ENCODE assay signal across 24 cellular contexts in the genomic region with DNA sequence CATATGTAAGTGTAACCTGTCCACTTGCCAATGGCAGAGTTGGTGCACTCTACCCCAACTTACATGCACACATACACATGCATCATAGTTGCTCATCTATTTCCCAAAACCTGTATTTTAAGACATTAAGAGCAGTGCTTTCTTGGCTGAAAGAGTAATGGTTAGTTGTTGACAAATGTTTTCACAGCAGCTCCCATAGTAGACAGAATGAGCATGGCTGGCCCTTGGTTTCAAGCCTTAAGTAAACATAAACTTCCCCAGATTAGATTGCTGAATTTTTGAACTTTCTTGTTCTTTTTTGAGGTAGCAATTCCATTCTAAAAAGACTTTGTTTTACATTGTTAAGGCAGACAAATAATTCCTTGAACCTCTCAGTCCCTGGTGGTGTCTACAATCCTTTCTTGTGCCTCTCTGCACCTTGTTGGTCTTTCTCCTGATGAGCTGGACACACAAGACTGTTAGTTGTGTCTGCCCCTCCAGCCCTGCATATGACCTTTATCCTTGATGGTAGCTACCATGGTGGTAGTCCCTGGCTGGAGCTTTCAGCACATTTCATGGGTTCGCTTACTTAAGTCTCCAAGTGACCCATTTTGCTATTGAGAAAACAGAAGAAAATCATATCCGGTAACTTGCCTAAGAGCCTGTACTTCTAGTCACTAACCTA.
DNase-seq lines count a peak whose midpoint lies in the region; ATAC-seq, FAIRE-seq and TF ChIP-seq lines count a peak whose summit lies in the region.
"Had no signal": no experiment of that assay in that cellular context is flagged by ENCODE, and none has a peak within 500 bp of the region (broad histone marks: within the 10 kb centered on the region; RNA-seq: fewer than 3 reads in every experiment).

No MANE protein-coding gene starts in this region.

- H3K79me2 ChIP-seq in HepG2 (ENCODE audit: insufficient read depth, low read length) = no peaks in the 10 kb centered on the region
- no peaks in the 10 kb centered on the region for H3K79me2 ChIP-seq in parathyroid adenoma

- H3K4me3 ChIP-seq in A549 = no peak overlapping the region
- H3K4me3 ChIP-seq in esophagus muscularis mucosa = no peak overlapping the region
- no peak overlapping the region; a peak in 1 of 6 replicates for H3K4me3 ChIP-seq in HepG2 (replicated peaks in 1 of 3; ENCODE audit: insufficient read depth in 1 of 3, low read depth in 2 of 3, low read length in 3 of 3)
- H3K4me3 ChIP-seq in parathyroid adenoma (ENCODE audit: low read depth, low read length) = no peak overlapping the region
- H3K4me3 ChIP-seq: BLaER1 treated with 17β-estradiol and CSF1 and Interleukin-3, amounts not matched to agents 10 nM and 100 nM; GM23248 had no signal

- no peaks in the 10 kb centered on the region for H3K36me3 Mint-ChIP-seq in CD14-positive monocyte
- H3K36me3 Mint-ChIP-seq: CD4-positive, alpha-beta memory T cell had no signal

- no peaks in the 10 kb centered on the region for H3K4me1 Mint-ChIP-seq in CD14-positive monocyte
- H3K4me1 Mint-ChIP-seq: CD4-positive, alpha-beta memory T cell; H9 had no signal

- TF ChIP-seq RAD21 in A549 (conservative IDR thresholded peaks at IDR 0.05 in 1 of 2, IDR thresholded peaks at IDR 0.05 in 1 of 2) (no peak), HepG2 (CRISPR knock-in tag; IDR thresholded peaks at IDR 0.05) (no peak)

- peaks cover 0 to 4% (median 0%) of the 10 kb centered on the region in 7 donors for H3K9me3 Mint-ChIP-seq in CD14-positive monocyte
- H3K9me3 Mint-ChIP-seq: CD4-positive, alpha-beta memory T cell had no signal

- H3K4me2 ChIP-seq in A549 (no peak overlapping the region), HepG2 (ENCODE audit: low read depth, low read length) (peak overlapping the region; percentile 16; the same call in 1 of the 2 replicates), parathyroid adenoma (ENCODE audit: low read length) (no peak overlapping the region)
- H3K4me2 ChIP-seq: BLaER1 treated with 17β-estradiol and CSF1 and Interleukin-3, amounts not matched to agents 10 nM and 100 nM had no signal

- POLR2A ChIA-PET in A549 (lab: Yijun Ruan, JAX) = no interaction called here
- POLR2A ChIA-PET in HepG2 (lab: Yijun Ruan, JAX) = interaction anchor here (0.6 to 1.6 kb wide), 5 partner anchors 11 to 470 kb away, joined by 3 to 14 read pairs (median 5); no protein-coding TSS in a partner anchor

- no peak overlapping the region for H3K27ac Mint-ChIP-seq in CD14-positive monocyte
- H3K27ac Mint-ChIP-seq: CD4-positive, alpha-beta memory T cell; H9 had no signal

- H3K4me1 ChIP-seq in A549 = peaks cover 22% of the 10 kb centered on the region
- H3K4me1 ChIP-seq in esophagus muscularis mucosa = peaks cover 0 to 17% (median 12%) of the 10 kb centered on the region in 4 donors
- peaks cover 56% of the 10 kb centered on the region for H3K4me1 ChIP-seq in HepG2 (ENCODE audit: insufficient read depth, low read length)
- H3K4me1 ChIP-seq in parathyroid adenoma = peaks cover 44% of the 10 kb centered on the region
- H3K4me1 ChIP-seq: BLaER1 treated with 17β-estradiol and CSF1 and Interleukin-3, amounts not matched to agents 10 nM and 100 nM had no signal

- CTCF ChIA-PET in A549 (lab: Yijun Ruan, JAX) (no interaction called here), HepG2 (lab: Yijun Ruan, JAX; ENCODE audit: low intra/inter-chr PET ratio, low total read pairs) (interaction anchor here (1.2 kb wide), 1 partner anchor 11 kb away, joined by 3 read pairs; no protein-coding TSS in a partner anchor)

- 0 out of 2 replicates have a peak overlapping the region, but pooled peaks have one; percentile 2 for H3K9ac ChIP-seq in HepG2 (ENCODE audit: insufficient read depth, low read depth, low read length)
- H3K9ac ChIP-seq in parathyroid adenoma = no peak overlapping the region
- H3K9ac ChIP-seq: BLaER1 treated with 17β-estradiol and CSF1 and Interleukin-3, amounts not matched to agents 10 nM and 100 nM; GM23248 had no signal

- DNase-seq in A549 (ENCODE audit: low read depth in 1 of 2, low spot score in 1 of 2) (no peak), esophagus muscularis mucosa (ENCODE audit: extremely low spot score) (peak; percentile 60), HepG2 (ENCODE audit: low spot score) (no peak), CD14-positive monocyte (ENCODE audit: low spot score) (no peak), NCI-H69 (lab: John Stamatoyannopoulos, UW) (no peak)
- DNase-seq: ACHN; AML-193; BE2C; Calu3; CD4-positive, alpha-beta memory T cell; COR-L47; DMS53; DMS79 treated with DMSO at 0.1 percent for 48 hours; GF-D8; GM23248; H9 had no signal

- no peaks in the 10 kb centered on the region for H3K9me3 ChIP-seq in A549
- no peaks in the 10 kb centered on the region for H3K9me3 ChIP-seq in esophagus muscularis mucosa
- H3K9me3 ChIP-seq in HepG2 (ENCODE audit: low read length) = no peaks in the 10 kb centered on the region
- no peaks in the 10 kb centered on the region for H3K9me3 ChIP-seq in parathyroid adenoma (ENCODE audit: control insufficient read depth, low read length)
- H3K9me3 ChIP-seq: BE2C had no signal

- WGBS in A549 (ENCODE audit: missing lambda C conversion rate) = 87% methylated on average over 2 of the region's 2 CpGs
- WGBS in esophagus muscularis mucosa = 97% methylated on average over 2 of the region's 2 CpGs
- WGBS in HepG2 (ENCODE audit: low lambda C conversion rate) = 94% methylated on average over 2 of the region's 2 CpGs

- TF ChIP-seq EP300 in A549 (IDR thresholded peaks at IDR 0.05) (no peak), esophagus muscularis mucosa (IDR thresholded peaks at IDR 0.05) (no peak), HepG2 (IDR thresholded peaks at IDR 0.05; ENCODE audit: low read depth in 2 of 2, low read length in 2 of 2) (no peak; a peak in 1 of 4 replicates), HepG2 (CRISPR knock-in tag; IDR thresholded peaks at IDR 0.05; ENCODE audit: borderline replicate concordance) (no peak)

- H3K27me3 ChIP-seq in esophagus muscularis mucosa = no peaks in the 10 kb centered on the region
- H3K27me3 ChIP-seq in HepG2 (ENCODE audit: control insufficient read depth in 1 of 2, insufficient read depth in 2 of 2, low read length in 2 of 2) = no peaks in the 10 kb centered on the region
- H3K27me3 ChIP-seq in parathyroid adenoma (ENCODE audit: control insufficient read depth, insufficient read depth, low read length) = no peaks in the 10 kb centered on the region
- H3K27me3 ChIP-seq: BE2C; BLaER1 treated with 17β-estradiol and CSF1 and Interleukin-3, amounts not matched to agents 10 nM and 100 nM had no signal

- TF ChIP-seq CTCF in A549 (IDR thresholded peaks at IDR 0.05) = no peak
- no peak for TF ChIP-seq CTCF in esophagus muscularis mucosa (IDR thresholded peaks at IDR 0.05)
- no peak for TF ChIP-seq CTCF in HepG2 (CRISPR knock-in tag; IDR thresholded peaks at IDR 0.05)
- TF ChIP-seq CTCF in parathyroid adenoma (IDR thresholded peaks at IDR 0.05) = no peak
- TF ChIP-seq CTCF in CD14-positive monocyte (IDR thresholded peaks at IDR 0.05) = no peak

- no peak overlapping the region for H3K4me3 Mint-ChIP-seq in CD14-positive monocyte
- H3K4me3 Mint-ChIP-seq: CD4-positive, alpha-beta memory T cell; H9 had no signal

- peak overlapping the region; percentile 5 for H2AFZ ChIP-seq in HepG2 (ENCODE audit: low read length)
- H2AFZ ChIP-seq in parathyroid adenoma = peak overlapping the region; percentile 7
- H2AFZ ChIP-seq: GM23248 had no signal

- H3K27ac ChIP-seq in A549 (peak overlapping the region in 1 of 2 experiments; percentile 60; a peak in 2 of 6 replicates), esophagus muscularis mucosa (replicated peaks in 1 of 4) (no peak overlapping the region), HepG2 (ENCODE audit: extremely low read length, insufficient read depth, low read length) (peak overlapping the region; percentile 63), parathyroid adenoma (no peak overlapping the region)
- H3K27ac ChIP-seq: 22Rv1; BLaER1 treated with 17β-estradiol and CSF1 and Interleukin-3, amounts not matched to agents 10 nM and 100 nM; GM23248 had no signal

- intact Hi-C loops in esophagus muscularis mucosa (cut with DNase I) = no loop called here
- intact Hi-C loops in HepG2 (cut with micrococcal nuclease; ENCODE audit: unreplicated experiment) = loop anchor here (1.0 to 2.0 kb wide), 2 partner anchors 37 to 577 kb away; no protein-coding TSS in a partner anchor
- intact Hi-C loops in CD14-positive monocyte (cut with micrococcal nuclease) = no loop called here

- in situ Hi-C loops in HepG2 (cut with HindIII; ENCODE audit: extremely low pct_ligation_motif_present, low pct_unique_long_range_greater_than_20kb) = no loop called here

- FAIRE-seq in A549 (lab: Jason Lieb, UNC) (peak; percentile 56), HepG2 (lab: Jason Lieb, UNC) (peak; percentile 23)
- FAIRE-seq: A204.1, GM12891, GM18507 had no signal

- H4K20me1 ChIP-seq in HepG2 (ENCODE audit: insufficient read depth, low read length) = no peaks in the 10 kb centered on the region
- H4K20me1 ChIP-seq: BLaER1 treated with 17β-estradiol and CSF1 and Interleukin-3, amounts not matched to agents 10 nM and 100 nM had no signal

- H3K36me3 ChIP-seq in esophagus muscularis mucosa (no peaks in the 10 kb centered on the region), HepG2 (replicated peaks in 1 of 2; ENCODE audit: control insufficient read depth in 1 of 2, insufficient read depth in 2 of 2, low read length in 2 of 2) (no peaks in the 10 kb centered on the region), parathyroid adenoma (ENCODE audit: control insufficient read depth, insufficient read depth, low read length) (no peaks in the 10 kb centered on the region)
- H3K36me3 ChIP-seq: BE2C; BLaER1 treated with 17β-estradiol and CSF1 and Interleukin-3, amounts not matched to agents 10 nM and 100 nM had no signal

- ATAC-seq in A549 (no peak), HepG2 (peak; percentile 12; the same call in 1 of the 3 replicates), GM21515 (IDR thresholded peaks at IDR 0.05; ENCODE audit: unreplicated experiment) (no peak)
- ATAC-seq: HCT116 had no signal

- no peaks in the 10 kb centered on the region for H3K27me3 Mint-ChIP-seq in CD14-positive monocyte (ENCODE audit: low read depth in 3 of 3)
- H3K27me3 Mint-ChIP-seq: CD4-positive, alpha-beta memory T cell had no signal

- no TSS peak for BruUV-seq in HepG2 (replicated peaks; lab: Mats Ljungman, UMichigan)

- no peak for TF ChIP-seq POLR2A in A549 (IDR thresholded peaks at IDR 0.05; ENCODE audit: low read length)
- no peak for TF ChIP-seq POLR2A in esophagus muscularis mucosa (IDR thresholded peaks at IDR 0.05; ENCODE audit: low read depth)
- no peak for TF ChIP-seq POLR2A in HepG2 (IDR thresholded peaks at IDR 0.05; ENCODE audit: insufficient read depth in 1 of 2, low read depth in 2 of 2, low read length in 2 of 2)

TF ChIP-seq in A549, 52 proteins besides CTCF, POLR2A, EP300 and RAD21 (continues in another document):
- no peak for TF ChIP-seq BHLHE40 (IDR thresholded peaks at IDR 0.05; ENCODE audit: low read depth, low read length)
- no peak for TF ChIP-seq MAZ (IDR thresholded peaks at IDR 0.05; ENCODE audit: borderline replicate concordance, low read depth, low read length)
- TF ChIP-seq NR3C1 (IDR thresholded peaks at IDR 0.05) = no peak

Comparison
In these comparisons a context has a peak if more than half of its experiments do, and no peak if none do; other contexts are left out.
1. Of the 38 proteins assayed by ChIP-seq in both HepG2 and A549: peak only in HepG2: FOSL2 and HDAC2; only in A549: none; in both: none; in neither: 36.